Comparison of ENCODE assay signal across 12 cellular contexts in genomic region chr11:18669211-18669593, GRCh38. TPM values are rescaled to one million over a fixed set of nuclear protein-coding genes. Genes with fewer than 3 reads are reported as not detected.
DNase-seq lines count a peak whose midpoint lies in the region; ATAC-seq and TF ChIP-seq lines count a peak whose summit lies in the region.
"Had no signal": no experiment of that assay in that cellular context is flagged by ENCODE, and none has a peak within 500 bp of the region (broad histone marks: within the 10 kb centered on the region; RNA-seq: fewer than 3 reads in every experiment).

No MANE protein-coding gene starts in this region.

- H3K36me3 ChIP-seq in ACC112 (ENCODE audit: insufficient read depth, low read length) (no peaks in the 10 kb centered on the region), transverse colon (no peaks in the 10 kb centered on the region), mucosa of descending colon (ENCODE audit: low read depth) (no peaks in the 10 kb centered on the region)

- TF ChIP-seq POLR2A in transverse colon (IDR thresholded peaks at IDR 0.05), result no peak

- H3K79me2 ChIP-seq in ACC112 (ENCODE audit: control insufficient read depth, insufficient read depth, low read length, unreplicated experiment), result no peaks in the 10 kb centered on the region

- H3K4me1 ChIP-seq in ACC112 (ENCODE audit: control insufficient read depth, insufficient read depth, low read length, unreplicated experiment) (peaks cover 7% of the 10 kb centered on the region), foreskin keratinocyte (peaks cover 23% of the 10 kb centered on the region), transverse colon (no peaks in the 10 kb centered on the region), mucosa of descending colon (ENCODE audit: low read depth) (no peaks in the 10 kb centered on the region)

- H3K4me3 ChIP-seq in ACC112 (ENCODE audit: low read depth, low read length), result no peak overlapping the region
- H3K4me3 ChIP-seq in transverse colon, result no peak overlapping the region
- no peak overlapping the region for H3K4me3 ChIP-seq in mucosa of descending colon

- TF ChIP-seq CTCF in foreskin keratinocyte (conservative IDR thresholded peaks at IDR 0.05), result no peak
- TF ChIP-seq CTCF in transverse colon (IDR thresholded peaks at IDR 0.05), result no peak
- TF ChIP-seq CTCF in mucosa of descending colon (IDR thresholded peaks at IDR 0.05), result no peak

- no peak for TF ChIP-seq EP300 in transverse colon (IDR thresholded peaks at IDR 0.05; ENCODE audit: low read depth)

- ATAC-seq in foreskin keratinocyte (peak; percentile 68), GM19328 (IDR thresholded peaks at IDR 0.05; ENCODE audit: unreplicated experiment) (no peak), mucosa of descending colon (no peak)

- H2AFZ ChIP-seq in ACC112 (ENCODE audit: low read length, unreplicated experiment), result peak overlapping the region; percentile 10

- WGBS in transverse colon (ENCODE audit: low coverage in 1 of 2), 2 donors, result 20 to 26% methylated on average over 1 to 2 of the region's 2 CpGs

- H3K27me3 ChIP-seq in ACC112 (ENCODE audit: insufficient read depth, low read length) (peaks cover 14% of the 10 kb centered on the region), foreskin keratinocyte (no peaks in the 10 kb centered on the region), transverse colon (no peaks in the 10 kb centered on the region)

- no peak overlapping the region for H3K27ac ChIP-seq in ACC112 (ENCODE audit: low read depth, low read length)
- H3K27ac ChIP-seq in foreskin keratinocyte, result peak overlapping the region; percentile 43
- H3K27ac ChIP-seq in transverse colon, result no peak overlapping the region
- H3K27ac ChIP-seq: RWPE1 had no signal

- DNase-seq in H4 (ENCODE audit: low spot score) (peak; percentile 39), foreskin keratinocyte (peak; percentile 44 to 82), KBM-7 (no peak), transverse colon (no peak), mucosa of descending colon (no peak)
- DNase-seq in activated CD4-positive, alpha-beta T cell treated with anti-CD3 and anti-CD28 coated beads, Interleukin-2, amount 50 U/mL, for 48 hours, result peak; percentile 25 to 41
- DNase-seq: C1 segment of cervical spinal cord, cortex of kidney, NCI-H1436 had no signal

- in situ Hi-C loops in KBM-7 (cut with MboI; ENCODE audit: low pct_unique_long_range_greater_than_20kb, low sequenced_read_pairs), result no loop called here
- in situ Hi-C loops in transverse colon (cut with MboI; ENCODE audit: low pct_ligation_motif_present in 1 of 4, low pct_unique_long_range_greater_than_20kb in 1 of 4, low sequenced_read_pairs in 3 of 4), result no loop called here

- intact Hi-C loops in transverse colon (cut with DNase I; ENCODE audit: low total_unique reads) (no loop called here), mucosa of descending colon (cut with DNase I, micrococcal nuclease) (no loop called here)

- H3K9me3 ChIP-seq in transverse colon, result no peaks in the 10 kb centered on the region
- no peaks in the 10 kb centered on the region for H3K9me3 ChIP-seq in mucosa of descending colon

RNA-seq across cellular contexts. Expression of gene TMEM86A, which starts 29.4 kb away (rescaled TPM):
- 3.5 and 3.8 TPM in 2 replicates for total RNA-seq in H4 (2014; rRNA removed; shearing (Covaris generic))
- total RNA-seq in foreskin keratinocyte, result 0.71 and 1.3 TPM in 2 replicates
- polyA plus RNA-seq in foreskin keratinocyte, result 0.71 and 1.7 TPM in 2 replicates
- 1 to 10 TPM; 2.6 to 4.9 (median 3.6) TPM for total RNA-seq in transverse colon
- total RNA-seq in mucosa of descending colon, result 1 to 10 TPM; 1.7 to 6.0 (median 5.0) TPM

RNA-seq across cellular contexts. Expression of gene SPTY2D1, which starts 35.1 kb away (rescaled TPM):
- total RNA-seq in H4 (2014; rRNA removed; shearing (Covaris generic)), result 15.3 and 24.5 TPM in 2 replicates
- total RNA-seq in foreskin keratinocyte (18.3 and 19.6 TPM in 2 replicates), transverse colon (10 to 100 TPM in 3 of 4 donors, 1 to 10 TPM in 1; 8.2 to 18.4 (median 16.4) TPM), mucosa of descending colon (10 to 100 TPM; 18.5 to 20.2 (median 18.6) TPM)
- 3.7 and 4.1 TPM in 2 replicates for polyA plus RNA-seq in foreskin keratinocyte

RNA-seq across cellular contexts. Expression of gene IGSF22, which starts 56.8 kb away (rescaled TPM):
- total RNA-seq in H4 (2014; rRNA removed; shearing (Covaris generic)), result not detected in 2 replicates
- total RNA-seq in foreskin keratinocyte (0.27 and 0.46 TPM in 2 replicates), transverse colon (under 1 TPM in 1 of 4 donors, not detected in 3; 0.16 TPM), mucosa of descending colon (1 to 10 TPM; 1.1 to 1.5 (median 1.5) TPM)
- 0.42 and 0.47 TPM in 2 replicates for polyA plus RNA-seq in foreskin keratinocyte

Comparison
In these comparisons a context has a peak if more than half of its experiments do, and no peak if none do; other contexts are left out.
1. DNase-seq: peak in H4 (single experiment), activated CD4-positive, alpha-beta T cell treated with anti-CD3 and anti-CD28 coated beads, Interleukin-2, amount 50 U/mL, for 48 hours (2 of 2) and foreskin keratinocyte (2 of 2); none in KBM-7 (single experiment), transverse colon (single experiment) and mucosa of descending colon (0 of 3).